9 cellular contexts compared by ENCODE assay signal in genomic region chr22:36162127-36163034, GRCh38. TPM values are rescaled to one million over a fixed set of nuclear protein-coding genes. Genes with fewer than 3 reads are reported as not detected.
DNase-seq lines count a peak whose midpoint lies in the region; ATAC-seq and TF ChIP-seq lines count a peak whose summit lies in the region.
"Had no signal": no experiment of that assay in that cellular context is flagged by ENCODE, and none has a peak within 500 bp of the region (broad histone marks: within the 10 kb centered on the region; RNA-seq: fewer than 3 reads in every experiment).

No MANE protein-coding gene starts in this region.

- no peaks in the 10 kb centered on the region for H4K20me1 ChIP-seq in OCI-LY3 (ENCODE audit: insufficient read depth, low read length)

- no peak for TF ChIP-seq CTCF in CD8-positive, alpha-beta T cell (IDR thresholded peaks at IDR 0.05)
- no peak for TF ChIP-seq CTCF in GM20000 (IDR thresholded peaks at IDR 0.05; ENCODE audit: extremely low read depth, missing control alignments)
- TF ChIP-seq CTCF in OCI-LY3 (IDR thresholded peaks at IDR 0.05; ENCODE audit: low read depth, low read length): no peak
- TF ChIP-seq CTCF in RWPE1 (conservative IDR thresholded peaks at IDR 0.05; ENCODE audit: low read depth): no peak

- POLR2A ChIA-PET in CD8-positive, alpha-beta T cell (lab: Charles Lee): interaction anchor here (0.9 to 2.5 kb wide), 8 partner anchors 7 to 76 kb away, joined by 3 to 13 read pairs (median 4); no protein-coding TSS in a partner anchor
- POLR2A ChIA-PET in RWPE1 (lab: Yijun Ruan, JAX; ENCODE audit: low non-redundant PET): no interaction called here

- peak overlapping the region; percentile 79 for H3K27ac ChIP-seq in CD8-positive, alpha-beta T cell (ENCODE audit: low read depth, low read length)
- H3K27ac ChIP-seq in OCI-LY3 (ENCODE audit: low read length) (peak overlapping the region; percentile 80), RWPE1 (no peak overlapping the region)

- H3K4me3 Mint-ChIP-seq in CD8-positive, alpha-beta T cell: peak overlapping the region; percentile 97

- CTCF ChIA-PET in CD8-positive, alpha-beta T cell (lab: Charles Lee): interaction anchor here (0.9 to 5.3 kb wide), 9 partner anchors 17 to 324 kb away, joined by 3 to 47 read pairs (median 4); partner anchors contain the start of gene APOL2
- CTCF ChIA-PET in RWPE1 (lab: Yijun Ruan, JAX): interaction anchor here (1.0 kb wide), 1 partner anchor 77 kb away, joined by 3 read pairs; the partner anchor contains the start of gene APOL2

- H2AFZ ChIP-seq in OCI-LY3 (ENCODE audit: low read depth, low read length): peak overlapping the region; percentile 44; the same call in 1 of the 2 replicates

- peak overlapping the region; percentile 98 for H3K4me2 ChIP-seq in OCI-LY3 (ENCODE audit: low read length)

- H3K27ac Mint-ChIP-seq in CD8-positive, alpha-beta T cell: peak overlapping the region; percentile 91

- no peaks in the 10 kb centered on the region for H3K9me3 ChIP-seq in CD8-positive, alpha-beta T cell (ENCODE audit: low read length)
- H3K9me3 ChIP-seq in OCI-LY3 (ENCODE audit: insufficient read depth, low read length): no peaks in the 10 kb centered on the region

- DNase-seq in CD8-positive, alpha-beta T cell: peak in 4 of 7 experiments; percentile 18 to 72 (median 38)
- DNase-seq in GM20000 (ENCODE audit: low spot score) (peak; percentile 51), left lobe of liver (ENCODE audit: low spot score) (no peak), RWPE1 (ENCODE audit: low spot score) (no peak), DMS53 treated with DMSO at 0.1 percent for 48 hours (lab: John Stamatoyannopoulos, UW; ENCODE audit: unreplicated experiment) (no peak)

- no peaks in the 10 kb centered on the region for H3K27me3 Mint-ChIP-seq in CD8-positive, alpha-beta T cell (ENCODE audit: low read depth)

- no peaks in the 10 kb centered on the region for H3K79me2 ChIP-seq in OCI-LY3 (ENCODE audit: low read length)

- no peaks in the 10 kb centered on the region for H3K27me3 ChIP-seq in CD8-positive, alpha-beta T cell (ENCODE audit: insufficient read depth, low read length)
- no peaks in the 10 kb centered on the region for H3K27me3 ChIP-seq in OCI-LY3 (ENCODE audit: low read depth, low read length)

- peaks cover 21% of the 10 kb centered on the region for H3K36me3 Mint-ChIP-seq in CD8-positive, alpha-beta T cell

- H3K36me3 ChIP-seq in CD8-positive, alpha-beta T cell (ENCODE audit: insufficient read depth, low read length): no peaks in the 10 kb centered on the region
- H3K36me3 ChIP-seq in OCI-LY3 (replicated peaks; ENCODE audit: low read depth, low read length): no peaks in the 10 kb centered on the region

- H3K9me3 Mint-ChIP-seq in CD8-positive, alpha-beta T cell: no peaks in the 10 kb centered on the region

- peaks cover 90% of the 10 kb centered on the region for H3K4me1 Mint-ChIP-seq in CD8-positive, alpha-beta T cell (ENCODE audit: low read depth)

- ATAC-seq in CD8-positive, alpha-beta T cell: peak; percentile 40
- ATAC-seq in left lobe of liver (peak; percentile 9), HG03039 (IDR thresholded peaks at IDR 0.05; ENCODE audit: unreplicated experiment) (no peak), esophagus mucosa (no peak)

- H3K4me3 ChIP-seq in CD8-positive, alpha-beta T cell (ENCODE audit: low read depth, low read length): peak overlapping the region; percentile 14
- peak overlapping the region; percentile 69 for H3K4me3 ChIP-seq in OCI-LY3 (ENCODE audit: low read length)

- peaks cover 60% of the 10 kb centered on the region for H3K4me1 ChIP-seq in CD8-positive, alpha-beta T cell (ENCODE audit: insufficient read depth, low read length)
- peaks cover 64% of the 10 kb centered on the region for H3K4me1 ChIP-seq in OCI-LY3 (ENCODE audit: low read length)

- intact Hi-C loops in CD8-positive, alpha-beta T cell (cut with DNase I, micrococcal nuclease): loop anchor here (5.0 kb wide), 3 partner anchors 75 to 220 kb away; partner anchors contain the start of gene APOL2 (in 1 of the 2)

- peak overlapping the region; percentile 46 for H3K9ac ChIP-seq in OCI-LY3 (ENCODE audit: low read length)

RNA-seq across cellular contexts. Expression of gene APOL3, which starts 1.8 kb away (rescaled TPM):
- 100 to 1,000 TPM; 257 to 259 TPM for total RNA-seq in CD8-positive, alpha-beta T cell
- total RNA-seq in left lobe of liver (26.9 TPM), esophagus mucosa (8.7 TPM)

RNA-seq across cellular contexts. Expression of gene APOL4, which starts 39.2 kb away (rescaled TPM):
- not detected for total RNA-seq in CD8-positive, alpha-beta T cell
- total RNA-seq in left lobe of liver: 0.60 TPM
- total RNA-seq in esophagus mucosa: 3.5 TPM
- total RNA-seq: HT1080 had no signal

Comparison
In these comparisons a context has a peak if more than half of its experiments do, and no peak if none do; other contexts are left out.
1. ATAC-seq: peak in CD8-positive, alpha-beta T cell (single experiment) and left lobe of liver (single experiment); none in HG03039 (single experiment) and esophagus mucosa (single experiment).
2. DNase-seq: peak in CD8-positive, alpha-beta T cell (4 of 7) and GM20000 (single experiment); none in left lobe of liver (single experiment), RWPE1 (single experiment) and DMS53 treated with DMSO at 0.1 percent for 48 hours (single experiment).